ENCODE assay signal across 3 cellular contexts in the genomic region with DNA sequence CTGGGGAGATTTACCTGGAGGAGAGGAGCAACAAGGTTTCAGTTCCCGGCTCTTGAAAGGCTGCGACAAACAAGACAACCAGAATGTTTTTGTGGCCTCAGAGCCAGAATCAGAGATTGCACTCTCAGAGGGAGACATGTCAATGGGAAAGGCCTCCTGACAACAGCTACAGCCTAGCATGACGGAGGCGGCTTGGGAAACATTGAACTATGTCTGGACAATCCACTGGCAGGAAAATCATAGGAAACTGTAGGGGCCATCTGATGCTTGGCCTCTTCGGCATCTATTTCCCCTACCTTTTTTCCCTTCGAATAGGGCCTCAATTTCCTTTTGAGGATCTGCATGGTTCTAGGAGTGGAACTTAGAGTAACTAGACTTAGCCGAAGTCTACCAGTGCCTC.
TF ChIP-seq lines count a peak whose summit lies in the region.

No MANE protein-coding gene starts in this region.

TF ChIP-seq in GM23338, 12 proteins besides CTCF, POLR2A, EP300 and RAD21:
- no peak for TF ChIP-seq EZH2 (IDR thresholded peaks at IDR 0.05; ENCODE audit: low read depth, unreplicated experiment)
- TF ChIP-seq POLR2AphosphoS5 (IDR thresholded peaks at IDR 0.05; ENCODE audit: low read depth), result no peak
- no peak for TF ChIP-seq STAT1 (IDR thresholded peaks at IDR 0.05; ENCODE audit: unreplicated experiment)
TF ChIP-seq in GM23338: peak in this region for 0.

TF ChIP-seq in IMR-90, 13 proteins besides CTCF, POLR2A, EP300 and RAD21:
- no peak for TF ChIP-seq CEBPB (IDR thresholded peaks at IDR 0.05; ENCODE audit: low read depth, low read length)
- TF ChIP-seq BHLHE40 (IDR thresholded peaks at IDR 0.05; ENCODE audit: low read depth, low read length), result no peak
- no peak for TF ChIP-seq MXI1 (IDR thresholded peaks at IDR 0.05; ENCODE audit: borderline replicate concordance, low read depth, low read length)
- no peak for TF ChIP-seq USF2 (IDR thresholded peaks at IDR 0.05; ENCODE audit: low read depth, low read length)
- TF ChIP-seq SMC3 (IDR thresholded peaks at IDR 0.05; ENCODE audit: low read depth, low read length), result no peak
- TF ChIP-seq, protein P1, sequence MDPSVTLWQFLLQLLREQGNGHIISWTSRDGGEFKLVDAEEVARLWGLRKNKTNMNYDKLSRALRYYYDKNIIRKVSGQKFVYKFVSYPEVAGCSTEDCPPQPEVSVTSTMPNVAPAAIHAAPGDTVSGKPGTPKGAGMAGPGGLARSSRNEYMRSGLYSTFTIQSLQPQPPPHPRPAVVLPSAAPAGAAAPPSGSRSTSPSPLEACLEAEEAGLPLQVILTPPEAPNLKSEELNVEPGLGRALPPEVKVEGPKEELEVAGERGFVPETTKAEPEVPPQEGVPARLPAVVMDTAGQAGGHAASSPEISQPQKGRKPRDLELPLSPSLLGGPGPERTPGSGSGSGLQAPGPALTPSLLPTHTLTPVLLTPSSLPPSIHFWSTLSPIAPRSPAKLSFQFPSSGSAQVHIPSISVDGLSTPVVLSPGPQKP (IDR thresholded peaks at IDR 0.05; ENCODE audit: borderline replicate concordance, low read depth, low read length), result no peak
- no peak for TF ChIP-seq RCOR1 (IDR thresholded peaks at IDR 0.05; ENCODE audit: insufficient replicate concordance, low read length)
- no peak for TF ChIP-seq MAZ (IDR thresholded peaks at IDR 0.05; ENCODE audit: borderline replicate concordance, low read depth, low read length)
- TF ChIP-seq RFX5 (IDR thresholded peaks at IDR 0.05; ENCODE audit: low read depth, low read length), result no peak
- no peak for TF ChIP-seq MAFK (IDR thresholded peaks at IDR 0.05; ENCODE audit: low read depth, low read length)

TF ChIP-seq in endothelial cell of umbilical vein, 7 proteins besides CTCF, POLR2A, EP300 and RAD21:
- TF ChIP-seq MYC (IDR thresholded peaks at IDR 0.05; ENCODE audit: low read depth, low read length) (no peak), JUN (IDR thresholded peaks at IDR 0.05; ENCODE audit: borderline replicate concordance, insufficient read depth, insufficient read length, low read depth) (no peak), MAX (IDR thresholded peaks at IDR 0.05; ENCODE audit: insufficient read depth, insufficient read length) (no peak), EZH2 (IDR thresholded peaks at IDR 0.05; ENCODE audit: borderline replicate concordance, low read depth, low read length, severe bottlenecking) (no peak)
